In the genomic region with DNA sequence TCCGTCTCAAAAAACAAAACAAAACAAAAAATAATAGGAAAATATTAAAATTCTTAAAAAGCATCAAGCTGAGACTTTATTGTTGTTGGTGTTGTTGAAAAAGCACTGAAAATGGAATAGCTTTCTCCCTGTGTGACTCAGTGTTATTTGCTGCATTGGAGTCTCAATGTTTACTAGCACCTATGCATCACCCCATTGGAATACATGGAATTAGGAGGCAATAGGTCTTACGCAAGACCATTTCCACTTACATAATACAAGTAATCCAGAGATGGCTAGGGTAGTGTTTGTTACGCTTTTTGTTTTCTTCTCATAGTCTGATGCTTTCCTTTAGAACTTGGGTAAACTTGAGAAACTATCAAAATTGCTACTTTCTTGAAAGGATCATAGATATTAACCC, we compare ENCODE assay signal across 1 cellular context.
TF ChIP-seq lines count a peak whose summit lies in the region.

No MANE protein-coding gene starts in this region.

TF ChIP-seq in A549, 52 proteins besides CTCF, POLR2A, EP300 and RAD21 (continued from another document):
- TF ChIP-seq, protein P1, sequence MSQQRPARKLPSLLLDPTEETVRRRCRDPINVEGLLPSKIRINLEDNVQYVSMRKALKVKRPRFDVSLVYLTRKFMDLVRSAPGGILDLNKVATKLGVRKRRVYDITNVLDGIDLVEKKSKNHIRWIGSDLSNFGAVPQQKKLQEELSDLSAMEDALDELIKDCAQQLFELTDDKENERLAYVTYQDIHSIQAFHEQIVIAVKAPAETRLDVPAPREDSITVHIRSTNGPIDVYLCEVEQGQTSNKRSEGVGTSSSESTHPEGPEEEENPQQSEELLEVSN (IDR thresholded peaks at IDR 0.05; ENCODE audit: borderline replicate concordance, low read depth), result no peak
- TF ChIP-seq RNF2 (IDR thresholded peaks at IDR 0.05; ENCODE audit: borderline replicate concordance, low read depth) (no peak), KDM5A (IDR thresholded peaks at IDR 0.05) (no peak), ESRRA (IDR thresholded peaks at IDR 0.05; ENCODE audit: borderline replicate concordance, low read length) (no peak), SREBF2 (IDR thresholded peaks at IDR 0.05) (no peak), GATA3 (IDR thresholded peaks at IDR 0.05; ENCODE audit: borderline replicate concordance) (peak; percentile 34; the same call in 1 of the 2 replicates), FOXS1 (CRISPR knock-in tag; IDR thresholded peaks at IDR 0.05) (no peak), CBX8 (IDR thresholded peaks at IDR 0.05) (no peak), BCL3 (IDR thresholded peaks at IDR 0.05) (0 out of 3 replicates have a peak, but pooled peaks have one; percentile 25), CHD4 (IDR thresholded peaks at IDR 0.05; ENCODE audit: borderline replicate concordance) (no peak), JUN (IDR thresholded peaks at IDR 0.05) (0 out of 5 replicates have a peak, but pooled peaks of 1 of the 2 experiments have one; percentile 40), ZNF302 (CRISPR knock-in tag; IDR thresholded peaks at IDR 0.05) (no peak), SMC3 (IDR thresholded peaks at IDR 0.05) (no peak)
